Comparison of ENCODE assay signal across 8 cellular contexts in the genomic region with DNA sequence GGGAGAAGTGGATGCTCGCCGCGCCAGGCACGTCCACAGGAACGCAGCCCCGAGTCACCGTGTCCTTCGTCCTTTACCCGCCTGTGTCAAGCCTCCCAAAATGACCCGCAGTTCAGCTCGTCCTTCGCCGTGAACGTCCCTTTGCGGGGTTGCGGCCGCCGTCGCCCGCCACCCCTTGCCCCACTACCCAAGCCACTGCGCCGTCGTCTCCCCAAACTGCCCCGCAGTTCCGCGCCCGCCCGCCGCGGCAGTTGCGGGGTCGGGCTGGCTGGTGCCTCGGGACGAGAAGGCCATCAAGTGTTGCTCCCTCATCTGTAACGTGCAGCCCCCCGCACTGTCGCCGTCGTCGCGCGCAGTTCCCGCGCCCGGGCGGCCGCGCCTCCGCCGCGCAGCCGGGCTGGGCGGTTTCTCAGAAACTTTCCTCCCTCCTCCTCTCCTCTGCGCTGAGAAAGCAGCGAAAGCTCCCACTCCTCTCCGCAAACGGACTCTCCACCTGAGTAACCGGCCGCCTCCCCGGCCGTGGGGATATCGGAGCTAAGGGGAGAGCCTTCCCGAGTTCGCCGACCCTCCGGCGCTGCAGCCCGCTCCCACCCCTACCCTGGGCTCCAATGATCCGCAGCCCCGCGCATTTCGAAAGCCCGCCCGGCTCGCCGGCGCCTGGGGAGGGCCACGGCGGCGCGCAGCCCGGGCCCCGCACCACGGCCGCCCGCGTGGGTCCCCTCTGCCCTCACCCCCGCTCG. TPM values are rescaled to one million over a fixed set of nuclear protein-coding genes. Genes with fewer than 3 reads are reported as not detected.
A peak's percentile ranks its signal among the peaks of the same experiment; 100 is the strongest.
DNase-seq lines count a peak whose midpoint lies in the region; ATAC-seq and TF ChIP-seq lines count a peak whose summit lies in the region.

No MANE protein-coding gene starts in this region.

- H3K4me1 Mint-ChIP-seq in neural progenitor cell, result peaks cover 53% of the 10 kb centered on the region

- no peaks in the 10 kb centered on the region for H3K27me3 ChIP-seq in neural progenitor cell

- DNase-seq in Daoy (ENCODE audit: low read depth) (peak; percentile 39), MV-4-11 (lab: John Stamatoyannopoulos, UW) (peak; percentile 34), activated T-helper 1 cell treated with Interleukin-2 at 50 U/mL for 16 hours (ENCODE audit: low read depth) (peak; percentile 28), fibroblast of the aortic adventitia (ENCODE audit: low read depth) (peak; percentile 26), neural progenitor cell (ENCODE audit: low spot score) (peak; percentile 64), SHP77 (lab: John Stamatoyannopoulos, UW) (no peak), GDM1 (lab: John Stamatoyannopoulos, UW) (no peak)

- H2AFZ ChIP-seq in neural progenitor cell (replicated peaks), result peak overlapping the region; percentile 7

- H4K20me1 ChIP-seq in neural progenitor cell (ENCODE audit: low read depth), result peaks cover 39% of the 10 kb centered on the region

- peaks cover 31% of the 10 kb centered on the region for H3K36me3 ChIP-seq in neural progenitor cell

- H3K9me3 ChIP-seq in neural progenitor cell (ENCODE audit: low read depth), result no peaks in the 10 kb centered on the region

- peak overlapping the region; percentile 99 for H3K27ac ChIP-seq in neural progenitor cell

- peaks cover 9% of the 10 kb centered on the region for H3K27me3 Mint-ChIP-seq in neural progenitor cell (ENCODE audit: insufficient read depth, low read depth)

- H3K4me3 ChIP-seq in fibroblast of the aortic adventitia (ENCODE audit: low read depth, low read length), result peak overlapping the region; percentile 87
- H3K4me3 ChIP-seq in neural progenitor cell, result peak overlapping the region; percentile 84

- peaks cover 75% of the 10 kb centered on the region for H3K79me2 ChIP-seq in neural progenitor cell (ENCODE audit: low read depth)

- peak overlapping the region; percentile 42 for H3K9ac ChIP-seq in neural progenitor cell

- TF ChIP-seq CTCF in fibroblast of the aortic adventitia (IDR thresholded peaks at IDR 0.05; ENCODE audit: insufficient read depth, low read length) (no peak), neural progenitor cell (IDR thresholded peaks at IDR 0.05) (no peak)

- peak overlapping the region; percentile 97 for H3K4me2 ChIP-seq in neural progenitor cell

- peak overlapping the region; percentile 94 for H3K4me3 Mint-ChIP-seq in neural progenitor cell

- H3K36me3 Mint-ChIP-seq in neural progenitor cell, result peaks cover 20% of the 10 kb centered on the region

- H3K9me3 Mint-ChIP-seq in neural progenitor cell, result no peaks in the 10 kb centered on the region

- H3K4me1 ChIP-seq in neural progenitor cell, result peaks cover 45% of the 10 kb centered on the region

- ATAC-seq in HG03565 (IDR thresholded peaks at IDR 0.05; ENCODE audit: unreplicated experiment), result no peak

- peaks cover 68% of the 10 kb centered on the region for H3F3A ChIP-seq in neural progenitor cell (ENCODE audit: low read depth)

- H3K27ac Mint-ChIP-seq in neural progenitor cell, result peak overlapping the region; percentile 91

RNA-seq across cellular contexts. Expression of gene CDKN1B, which starts 6.7 kb away (rescaled TPM):
- total RNA-seq in Daoy (2014; rRNA removed; shearing (Covaris generic)), result 29.7 and 41.9 TPM in 2 replicates
- total RNA-seq in fibroblast of the aortic adventitia (ENCODE audit: low replicate concordance) (28.4 and 41.2 TPM in 2 replicates), neural progenitor cell (ENCODE audit: low replicate concordance) (75.5 and 84.2 TPM in 2 replicates)

RNA-seq across cellular contexts. Expression of gene GPR19, which starts 27.9 kb away (rescaled TPM):
- total RNA-seq in Daoy (2014; rRNA removed; shearing (Covaris generic)), result 0.40 TPM in 1 of 2 replicates, not detected in the other
- 1.2 and 2.4 TPM in 2 replicates for total RNA-seq in fibroblast of the aortic adventitia (ENCODE audit: low replicate concordance)
- total RNA-seq in neural progenitor cell (ENCODE audit: low replicate concordance), result 53.9 and 57.4 TPM in 2 replicates

Comparison
In these comparisons a context has a peak if more than half of its experiments do, and no peak if none do; other contexts are left out.
1. DNase-seq: peak in Daoy (single experiment), MV-4-11 (single experiment), activated T-helper 1 cell treated with Interleukin-2 at 50 U/mL for 16 hours (single experiment), fibroblast of the aortic adventitia (single experiment) and neural progenitor cell (single experiment); none in SHP77 (0 of 2) and GDM1 (single experiment).
2. RNA of gene GPR19, which starts 27.9 kb away (total RNA-seq): 53.9 to 57.4 TPM in neural progenitor cell; 1.2 to 2.4 TPM in fibroblast of the aortic adventitia and 0.40 TPM in Daoy; every median in the first group is over 10 times any median in the second.